25 cellular contexts compared by ENCODE assay signal in genomic region chr1:33397994-33398393, GRCh38.
DNase-seq lines count a peak whose midpoint lies in the region; ATAC-seq and TF ChIP-seq lines count a peak whose summit lies in the region.
"Had no signal": no experiment of that assay in that cellular context is flagged by ENCODE, and none has a peak within 500 bp of the region (broad histone marks: within the 10 kb centered on the region; RNA-seq: fewer than 3 reads in every experiment).

No MANE protein-coding gene starts in this region.

- H3K9me3 Mint-ChIP-seq in nephron: no peaks in the 10 kb centered on the region
- H3K9me3 Mint-ChIP-seq: T-helper 2 cell treated with Interferon-gamma antibody and Interleukin-4, amounts not matched to agents 5 μg/mL and 100 μg/mL, for 36 hours had no signal

- H3K4me3 ChIP-seq in HEK293 (ENCODE audit: low read depth, low read length): no peak overlapping the region
- H3K4me3 ChIP-seq: GM12878 had no signal

- no peaks in the 10 kb centered on the region for H3K9me3 ChIP-seq in HEK293 (ENCODE audit: control insufficient read depth, insufficient read depth, low read depth, low read length)
- H3K9me3 ChIP-seq: BE2C, SK-N-SH had no signal

- H3K27ac Mint-ChIP-seq in nephron: peak overlapping the region in 2 of 3 experiments; percentile 35 to 73
- H3K27ac Mint-ChIP-seq: T-helper 2 cell treated with Interferon-gamma antibody and Interleukin-4, amounts not matched to agents 5 μg/mL and 100 μg/mL, for 36 hours had no signal

- CTCF ChIA-PET in HEK293 (lab: Yijun Ruan, JAX): no interaction called here

- DNase-seq in NCI-H2171 treated with DMSO at 0.1 percent for 48 hours (lab: John Stamatoyannopoulos, UW) (peak; percentile 50), NCI-H2171 (lab: John Stamatoyannopoulos, UW) (no peak), NCI-H82 (lab: John Stamatoyannopoulos, UW) (peak; percentile 75), NCI-H2196 (lab: John Stamatoyannopoulos, UW; ENCODE audit: unreplicated experiment) (no peak), NCI-H2029 (lab: John Stamatoyannopoulos, UW) (no peak)
- DNase-seq: BE2C; DMS153; GDM1; GOT3; HCEC 1CT; KBM-7; NCI-H1092 treated with DMSO at 0.1 percent for 48 hours; NCI-H1436 treated with DMSO at 0.1 percent for 48 hours; NCI-H1930; NCI-H226; NCI-H526 treated with DMSO at 0.1 percent for 48 hours; NK-92 treated with Interleukin-12 subunit alpha and Interleukin-12 subunit beta, amount 100 ng/mL, for 24 hours; SIG-M5; SK-N-SH had no signal

- H3K36me3 Mint-ChIP-seq in nephron (ENCODE audit: low read depth): peaks cover 5% of the 10 kb centered on the region

- ATAC-seq in GM18873 (IDR thresholded peaks at IDR 0.05; ENCODE audit: low FRiP score, unreplicated experiment): no peak
- ATAC-seq: GM12878, HepG2 had no signal

- no peaks in the 10 kb centered on the region for H3K4me1 ChIP-seq in HEK293 (ENCODE audit: control insufficient read depth, insufficient read depth, low read length)
- H3K4me1 ChIP-seq: BE2C had no signal

- no peak overlapping the region for H3K4me3 Mint-ChIP-seq in nephron
- H3K4me3 Mint-ChIP-seq: T-helper 2 cell treated with Interferon-gamma antibody and Interleukin-4, amounts not matched to agents 5 μg/mL and 100 μg/mL, for 36 hours had no signal

- POLR2A ChIA-PET in HEK293 (lab: Yijun Ruan, JAX): no interaction called here

- peaks cover 43% of the 10 kb centered on the region for H3K4me1 Mint-ChIP-seq in nephron

- no peaks in the 10 kb centered on the region for H3K27me3 Mint-ChIP-seq in nephron (ENCODE audit: low read depth)

- H3K36me3 ChIP-seq in HEK293 (ENCODE audit: control insufficient read depth in 2 of 2, insufficient read depth in 1 of 2, low read length in 2 of 2): no peaks in the 10 kb centered on the region
- H3K36me3 ChIP-seq: BE2C had no signal

- H3K27ac ChIP-seq in HEK293 (ENCODE audit: extremely low read depth, low read depth, low read length): no peak overlapping the region

- TF ChIP-seq CTCF in HEK293 (tag by site-specific recombination; IDR thresholded peaks at IDR 0.05) (no peak), nephron (IDR thresholded peaks at IDR 0.05; ENCODE audit: unreplicated experiment in 3 of 3) (no peak)

TF ChIP-seq in HEK293, 187 proteins besides CTCF, POLR2A, EP300 and RAD21:
- TF ChIP-seq ZNF513 (tag by site-specific recombination; IDR thresholded peaks at IDR 0.05) (peak; percentile 65; the same call in 1 of the 2 replicates), PRDM10 (tag by site-specific recombination; IDR thresholded peaks at IDR 0.05) (peak; percentile 63), ZNF600 (tag by site-specific recombination; IDR thresholded peaks at IDR 0.05) (no peak), SP2 (tag by site-specific recombination; IDR thresholded peaks at IDR 0.05) (no peak), ZNF792 (tag by site-specific recombination; IDR thresholded peaks at IDR 0.05) (no peak)

Comparison
In these comparisons a context has a peak if more than half of its experiments do, and no peak if none do; other contexts are left out.
1. DNase-seq: peak in NCI-H2171 treated with DMSO at 0.1 percent for 48 hours (single experiment) and NCI-H82 (single experiment); none in NCI-H2171 (single experiment), NCI-H2196 (single experiment) and NCI-H2029 (single experiment).